8 cellular contexts compared by ENCODE assay signal in the genomic region with DNA sequence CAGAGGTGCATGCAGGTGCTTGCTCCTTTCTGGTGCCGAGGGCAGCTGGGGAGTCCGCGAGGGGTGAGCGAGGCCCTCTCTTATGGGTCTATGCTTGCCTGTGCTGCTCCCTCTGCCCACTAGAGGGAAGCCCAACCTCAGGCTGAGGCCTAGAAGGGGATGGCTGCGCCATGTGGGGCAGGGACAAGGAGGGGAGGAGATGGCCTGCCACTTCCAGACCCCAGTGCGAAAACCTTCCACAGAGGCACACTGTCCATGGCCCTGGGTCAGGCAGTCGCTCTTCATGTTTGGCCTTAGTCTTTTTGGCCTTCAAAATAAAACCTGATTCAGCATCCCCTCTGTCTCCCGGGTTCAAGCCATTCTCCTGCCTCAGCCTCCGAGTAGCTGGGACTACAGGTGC. TPM values are rescaled to one million over a fixed set of nuclear protein-coding genes. Genes with fewer than 3 reads are reported as not detected.
DNase-seq lines count a peak whose midpoint lies in the region; ATAC-seq, FAIRE-seq and TF ChIP-seq lines count a peak whose summit lies in the region.

No MANE protein-coding gene starts in this region.

- H3K4me1 ChIP-seq in HEK293 (ENCODE audit: control insufficient read depth, insufficient read depth, low read length) (no peaks in the 10 kb centered on the region), HepG2 (ENCODE audit: insufficient read depth, low read length) (peaks cover 32% of the 10 kb centered on the region)

- no peak overlapping the region for H3K27ac ChIP-seq in HEK293 (ENCODE audit: extremely low read depth, low read depth, low read length)
- no peak overlapping the region for H3K27ac ChIP-seq in HepG2 (ENCODE audit: extremely low read length, insufficient read depth, low read length)

- POLR2A ChIA-PET in HEK293 (lab: Yijun Ruan, JAX) (no interaction called here), HepG2 (lab: Yijun Ruan, JAX) (interaction anchor here (12.6 kb wide), 1 partner anchor 14 kb away, joined by 189 read pairs; a partner anchor contains a TSS)

- peaks cover 7% of the 10 kb centered on the region for H4K20me1 ChIP-seq in HepG2 (ENCODE audit: insufficient read depth, low read length)

- ATAC-seq in HepG2: peak; percentile 71
- ATAC-seq in GM21447 (IDR thresholded peaks at IDR 0.05; ENCODE audit: unreplicated experiment): no peak

- intact Hi-C loops in HepG2 (cut with micrococcal nuclease; ENCODE audit: unreplicated experiment): loop anchor here (1.0 kb wide), 1 partner anchor 26 kb away; no protein-coding TSS in a partner anchor

- TF ChIP-seq EP300 in HepG2 (IDR thresholded peaks at IDR 0.05; ENCODE audit: low read depth in 2 of 2, low read length in 2 of 2) (no peak), HepG2 (CRISPR knock-in tag; IDR thresholded peaks at IDR 0.05; ENCODE audit: borderline replicate concordance) (0 out of 2 replicates have a peak, but pooled peaks have one; percentile 15)

- no peak overlapping the region for H3K9ac ChIP-seq in HepG2 (ENCODE audit: insufficient read depth, low read depth, low read length)

- CTCF ChIA-PET in HEK293 (lab: Yijun Ruan, JAX) (interaction anchor here (0.6 to 17.5 kb wide), 12 partner anchors 18 to 211 kb away, joined by 3 to 439 read pairs (median 5); no protein-coding TSS in a partner anchor), HepG2 (lab: Yijun Ruan, JAX; ENCODE audit: low intra/inter-chr PET ratio, low total read pairs) (interaction anchor here (2.0 to 5.4 kb wide), 2 partner anchors 26 to 62 kb away, joined by 9 to 76 read pairs; no protein-coding TSS in a partner anchor)

- H2AFZ ChIP-seq in HepG2 (ENCODE audit: low read length): no peak overlapping the region

- peak; percentile 83 for TF ChIP-seq CTCF in HEK293 (tag by site-specific recombination; IDR thresholded peaks at IDR 0.05)
- peak; percentile 87 for TF ChIP-seq CTCF in HepG2 (CRISPR knock-in tag; IDR thresholded peaks at IDR 0.05)

- WGBS in HepG2 (ENCODE audit: low lambda C conversion rate): 98% methylated on average over 5 of the region's 9 CpGs

- no TSS peak for BruUV-seq in HepG2 (replicated peaks; lab: Mats Ljungman, UMichigan)

- no peak overlapping the region for H3K4me2 ChIP-seq in HepG2 (ENCODE audit: low read depth, low read length)

- H3K79me2 ChIP-seq in HepG2 (ENCODE audit: insufficient read depth, low read length): no peaks in the 10 kb centered on the region

- FAIRE-seq in HepG2 (lab: Jason Lieb, UNC): no peak

- peak in 1 of 2 experiments; percentile 35; a peak in 1 of 4 replicates for TF ChIP-seq POLR2A in HepG2 (IDR thresholded peaks at IDR 0.05; ENCODE audit: insufficient read depth in 1 of 2, low read depth in 2 of 2, low read length in 2 of 2)

- H3K9me3 ChIP-seq in HEK293 (ENCODE audit: control insufficient read depth, insufficient read depth, low read depth, low read length): no peaks in the 10 kb centered on the region
- no peaks in the 10 kb centered on the region for H3K9me3 ChIP-seq in HepG2 (ENCODE audit: low read length)

- peak; percentile 75 for TF ChIP-seq RAD21 in HepG2 (CRISPR knock-in tag; IDR thresholded peaks at IDR 0.05)

- H3K36me3 ChIP-seq in HEK293 (ENCODE audit: control insufficient read depth in 2 of 2, insufficient read depth in 1 of 2, low read length in 2 of 2) (no peaks in the 10 kb centered on the region), HepG2 (replicated peaks in 1 of 2; ENCODE audit: control insufficient read depth in 1 of 2, insufficient read depth in 2 of 2, low read length in 2 of 2) (peaks cover 28 to 54% of the 10 kb centered on the region in 2 experiments)

- DNase-seq in COLO829 (ENCODE audit: low spot score): peak; percentile 84
- peak; percentile 85 for DNase-seq in NCI-H2227 (lab: John Stamatoyannopoulos, UW; ENCODE audit: unreplicated experiment)
- peak; percentile 37 to 46 for DNase-seq in activated CD4-positive, alpha-beta T cell treated with anti-CD3 and anti-CD28 coated beads for 24 hours (ENCODE audit: low read depth in 2 of 2)
- peak; percentile 86 for DNase-seq in cerebellum (ENCODE audit: low spot score)
- DNase-seq in HepG2 (ENCODE audit: low spot score): peak; percentile 49
- peak; percentile 9 for DNase-seq in stimulated activated CD8-positive, alpha-beta memory T cell treated with anti-CD3 and anti-CD28 coated beads, Interleukin-12 subunit alpha, Interleukin-12 subunit beta, amount 100 ng/mL, for 1 hour (ENCODE audit: low read depth)

- in situ Hi-C loops in HepG2 (cut with HindIII; ENCODE audit: extremely low pct_ligation_motif_present, low pct_unique_long_range_greater_than_20kb): no loop called here

- no peaks in the 10 kb centered on the region for H3K27me3 ChIP-seq in HepG2 (ENCODE audit: control insufficient read depth in 1 of 2, insufficient read depth in 2 of 2, low read length in 2 of 2)

- H3K4me3 ChIP-seq in HEK293 (ENCODE audit: low read depth, low read length) (no peak overlapping the region), HepG2 (replicated peaks in 1 of 3; ENCODE audit: insufficient read depth in 1 of 3, low read depth in 2 of 3, low read length in 3 of 3) (no peak overlapping the region)

RNA-seq across cellular contexts. Expression of a gene that starts 14.0 kb away (rescaled TPM):
- 0.73 TPM for total RNA-seq in cerebellum
- 19.9 and 73.5 TPM in 2 replicates for total RNA-seq in HepG2 (2016; rRNA removed; fragmentation: Illumina TruSeq; extraction: Trizol)
- total RNA-seq in HepG2 (2016; cell fraction: cytosol; rRNA removed; fragmentation: Illumina TruSeq; extraction: Trizol; ENCODE audit: low read depth): 27.1 and 27.2 TPM in 2 replicates
- 19.0 and 70.7 TPM in 2 replicates for total RNA-seq in HepG2 (2016; cell fraction: insoluble cytoplasmic fraction; rRNA removed; fragmentation: Illumina TruSeq; extraction: Trizol)
- 28.4 and 29.7 TPM in 2 replicates for total RNA-seq in HepG2 (2016; cell fraction: membrane; rRNA removed; fragmentation: Illumina TruSeq; extraction: Trizol)
- total RNA-seq in HepG2 (2016; cell fraction: nucleus; rRNA removed; fragmentation: Illumina TruSeq; extraction: Trizol): 120 and 140 TPM in 2 replicates
- polyA plus RNA-seq in HepG2 (2011; rRNA removed): 61.8 and 90.0 TPM in 2 replicates
- 15.8 and 22.5 TPM in 2 replicates for polyA plus RNA-seq in HepG2 (2011; cell fraction: cytosol; rRNA removed)
- 518 and 570 TPM in 2 replicates for polyA plus RNA-seq in HepG2 (2011; cell fraction: nucleus; rRNA removed)
- 48.2 and 62.5 TPM in 2 replicates for polyA plus RNA-seq in HepG2 (2012)
- polyA plus RNA-seq in HepG2 (2016; cell fraction: cytosol; fragmentation: Illumina TruSeq; extraction: Trizol; ENCODE audit: low read depth): 19.4 and 21.4 TPM in 2 replicates
- 25.1 and 33.6 TPM in 2 replicates for polyA plus RNA-seq in HepG2 (2016; cell fraction: insoluble cytoplasmic fraction; fragmentation: Illumina TruSeq; extraction: Trizol; ENCODE audit: low read depth)
- 30.5 and 32.9 TPM in 2 replicates for polyA plus RNA-seq in HepG2 (2016; cell fraction: membrane; fragmentation: Illumina TruSeq; extraction: Trizol; ENCODE audit: low read depth)
- 499 and 532 TPM in 2 replicates for polyA plus RNA-seq in HepG2 (2016; cell fraction: nucleus; fragmentation: Illumina TruSeq; extraction: Trizol; ENCODE audit: insufficient read depth, low read depth)
- 63.5 TPM in 1 of 2 replicates, not detected in the other for polyA minus RNA-seq in HepG2 (2011; rRNA and poly(A)+ RNA removed; ENCODE audit: low replicate concordance)
- polyA minus RNA-seq in HepG2 (2011; cell fraction: cytosol; rRNA and poly(A)+ RNA removed): 7.9 and 12.7 TPM in 2 replicates
- 124 and 143 TPM in 2 replicates for polyA minus RNA-seq in HepG2 (2011; cell fraction: nucleus; rRNA and poly(A)+ RNA removed)

RNA-seq across cellular contexts. Expression of a gene that starts 44.7 kb away (rescaled TPM):
- total RNA-seq in cerebellum (not detected), HepG2 (2016; rRNA removed; fragmentation: Illumina TruSeq; extraction: Trizol) (1.6 and 2.6 TPM in 2 replicates)
- 3.1 and 3.2 TPM in 2 replicates for total RNA-seq in HepG2 (2016; cell fraction: cytosol; rRNA removed; fragmentation: Illumina TruSeq; extraction: Trizol; ENCODE audit: low read depth)
- total RNA-seq in HepG2 (2016; cell fraction: insoluble cytoplasmic fraction; rRNA removed; fragmentation: Illumina TruSeq; extraction: Trizol): 1.7 and 2.4 TPM in 2 replicates
- 1.8 and 4.6 TPM in 2 replicates for total RNA-seq in HepG2 (2016; cell fraction: membrane; rRNA removed; fragmentation: Illumina TruSeq; extraction: Trizol)
- 1.3 and 1.8 TPM in 2 replicates for total RNA-seq in HepG2 (2016; cell fraction: nucleus; rRNA removed; fragmentation: Illumina TruSeq; extraction: Trizol)
- 1.5 and 1.6 TPM in 2 replicates for polyA plus RNA-seq in HepG2 (2011; rRNA removed)
- 2.1 and 3.4 TPM in 2 replicates for polyA plus RNA-seq in HepG2 (2011; cell fraction: cytosol; rRNA removed)
- 0.64 and 1.1 TPM in 2 replicates for polyA plus RNA-seq in HepG2 (2011; cell fraction: nucleus; rRNA removed)
- 1.0 and 1.6 TPM in 2 replicates for polyA plus RNA-seq in HepG2 (2012)
- polyA plus RNA-seq in HepG2 (2016; cell fraction: cytosol; fragmentation: Illumina TruSeq; extraction: Trizol; ENCODE audit: low read depth): 3.0 and 3.7 TPM in 2 replicates
- polyA plus RNA-seq in HepG2 (2016; cell fraction: insoluble cytoplasmic fraction; fragmentation: Illumina TruSeq; extraction: Trizol; ENCODE audit: low read depth): 2.9 and 3.8 TPM in 2 replicates
- 3.6 and 4.2 TPM in 2 replicates for polyA plus RNA-seq in HepG2 (2016; cell fraction: membrane; fragmentation: Illumina TruSeq; extraction: Trizol; ENCODE audit: low read depth)
- polyA plus RNA-seq in HepG2 (2016; cell fraction: nucleus; fragmentation: Illumina TruSeq; extraction: Trizol; ENCODE audit: insufficient read depth, low read depth): 1.3 TPM in 1 of 2 replicates, not detected in the other
- polyA minus RNA-seq in HepG2 (2011; rRNA and poly(A)+ RNA removed; ENCODE audit: low replicate concordance): 0.88 and 2.1 TPM in 2 replicates
- polyA minus RNA-seq in HepG2 (2011; cell fraction: cytosol; rRNA and poly(A)+ RNA removed): not detected in 2 replicates
- 1.3 TPM in 1 of 2 replicates, not detected in the other for polyA minus RNA-seq in HepG2 (2011; cell fraction: nucleus; rRNA and poly(A)+ RNA removed)

RNA-seq across cellular contexts. Expression of a gene that starts 44.9 kb away (rescaled TPM):
- 162 TPM for total RNA-seq in cerebellum
- total RNA-seq in HepG2 (2016; rRNA removed; fragmentation: Illumina TruSeq; extraction: Trizol): 615 and 870 TPM in 2 replicates
- 207 and 214 TPM in 2 replicates for total RNA-seq in HepG2 (2016; cell fraction: cytosol; rRNA removed; fragmentation: Illumina TruSeq; extraction: Trizol; ENCODE audit: low read depth)
- total RNA-seq in HepG2 (2016; cell fraction: insoluble cytoplasmic fraction; rRNA removed; fragmentation: Illumina TruSeq; extraction: Trizol): 624 and 897 TPM in 2 replicates
- 301 and 320 TPM in 2 replicates for total RNA-seq in HepG2 (2016; cell fraction: membrane; rRNA removed; fragmentation: Illumina TruSeq; extraction: Trizol)
- 255 and 260 TPM in 2 replicates for total RNA-seq in HepG2 (2016; cell fraction: nucleus; rRNA removed; fragmentation: Illumina TruSeq; extraction: Trizol)
- 301 and 319 TPM in 2 replicates for polyA plus RNA-seq in HepG2 (2011; rRNA removed)
- 366 and 378 TPM in 2 replicates for polyA plus RNA-seq in HepG2 (2011; cell fraction: cytosol; rRNA removed)
- polyA plus RNA-seq in HepG2 (2011; cell fraction: nucleus; rRNA removed): 96.9 and 114 TPM in 2 replicates
- 221 and 275 TPM in 2 replicates for polyA plus RNA-seq in HepG2 (2012)
- polyA plus RNA-seq in HepG2 (2016; cell fraction: cytosol; fragmentation: Illumina TruSeq; extraction: Trizol; ENCODE audit: low read depth): 103 and 105 TPM in 2 replicates
- polyA plus RNA-seq in HepG2 (2016; cell fraction: insoluble cytoplasmic fraction; fragmentation: Illumina TruSeq; extraction: Trizol; ENCODE audit: low read depth): 652 and 701 TPM in 2 replicates
- 159 and 175 TPM in 2 replicates for polyA plus RNA-seq in HepG2 (2016; cell fraction: membrane; fragmentation: Illumina TruSeq; extraction: Trizol; ENCODE audit: low read depth)
- 306 and 309 TPM in 2 replicates for polyA plus RNA-seq in HepG2 (2016; cell fraction: nucleus; fragmentation: Illumina TruSeq; extraction: Trizol; ENCODE audit: insufficient read depth, low read depth)
- 227 and 626 TPM in 2 replicates for polyA minus RNA-seq in HepG2 (2011; rRNA and poly(A)+ RNA removed; ENCODE audit: low replicate concordance)
- polyA minus RNA-seq in HepG2 (2011; cell fraction: cytosol; rRNA and poly(A)+ RNA removed): 253 and 292 TPM in 2 replicates
- 83.3 and 153 TPM in 2 replicates for polyA minus RNA-seq in HepG2 (2011; cell fraction: nucleus; rRNA and poly(A)+ RNA removed)

Comparison
In these comparisons a context has a peak if more than half of its experiments do, and no peak if none do; other contexts are left out.
1. DNase-seq: peak in every context shown above with its lines; median percentile 86 in cerebellum; 85 in NCI-H2227; 84 in COLO829; 49 in HepG2; 42 in activated CD4-positive, alpha-beta T cell treated with anti-CD3 and anti-CD28 coated beads for 24 hours; 9 in stimulated activated CD8-positive, alpha-beta memory T cell treated with anti-CD3 and anti-CD28 coated beads, Interleukin-12 subunit alpha, Interleukin-12 subunit beta, amount 100 ng/mL, for 1 hour.
2. RNA of a gene that starts 14.0 kb away (total RNA-seq): 19.0 to 140 TPM in HepG2; 0.73 TPM in cerebellum (single experiment); every median in the first group is over 10 times any median in the second.